Comparison of ENCODE assay signal across 19 cellular contexts in the genomic region with DNA sequence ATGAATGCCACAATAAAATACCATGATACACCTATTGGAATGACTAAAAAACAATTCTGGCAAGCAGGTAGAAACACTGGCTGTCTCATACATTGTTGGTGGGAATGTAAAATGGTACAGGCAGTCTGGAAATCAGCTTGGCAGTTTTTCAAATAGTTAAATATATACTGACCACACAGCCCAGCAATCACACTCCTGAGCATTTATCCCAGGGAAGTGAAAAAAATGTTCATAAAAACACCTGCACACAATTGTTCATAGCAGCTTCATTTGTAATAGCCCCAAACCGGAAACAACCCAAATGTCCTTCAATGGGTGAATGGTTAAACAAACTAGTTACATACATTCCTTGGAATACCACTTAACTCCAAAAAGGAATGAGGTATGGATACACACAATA.
DNase-seq lines count a peak whose midpoint lies in the region; ATAC-seq, FAIRE-seq and TF ChIP-seq lines count a peak whose summit lies in the region.
"Had no signal": no experiment of that assay in that cellular context is flagged by ENCODE, and none has a peak within 500 bp of the region (broad histone marks: within the 10 kb centered on the region; RNA-seq: fewer than 3 reads in every experiment).

No MANE protein-coding gene starts in this region.

- H3K9me3 Mint-ChIP-seq in stimulated activated memory B cell treated with anti-CD40 and anti-IgM and Interleukin-4, amounts not matched to agents 10 μg/mL and 1 μg/mL and 100 μg/mL, for 72 hours: no peaks in the 10 kb centered on the region
- H3K9me3 Mint-ChIP-seq: CD8-positive, alpha-beta T cell; GM23338 had no signal

- no peaks in the 10 kb centered on the region for H3K27me3 Mint-ChIP-seq in stimulated activated memory B cell treated with anti-CD40 and anti-IgM and Interleukin-4, amounts not matched to agents 10 μg/mL and 1 μg/mL and 100 μg/mL, for 72 hours

- H3K79me2 ChIP-seq in PC-9 (ENCODE audit: low read depth): no peaks in the 10 kb centered on the region

- DNase-seq in PC-9: peak; percentile 29 to 81
- DNase-seq in bronchial epithelial cell (ENCODE audit: low read depth): peak; percentile 30
- peak; percentile 93 for DNase-seq in kidney tubule cell (ENCODE audit: low spot score)
- no peak for DNase-seq in COLO829 (ENCODE audit: low spot score)
- no peak for DNase-seq in esophagus squamous epithelium (lab: John Stamatoyannopoulos, UW)
- DNase-seq: CD8-positive, alpha-beta T cell; DMS79 treated with DMSO at 0.1 percent for 48 hours; KBM-7; MG63; NCI-H1092; NCI-H146; NCI-H2081; NCI-H748 treated with DMSO at 0.1 percent for 48 hours had no signal

- no peaks in the 10 kb centered on the region for H4K20me1 ChIP-seq in PC-9 (ENCODE audit: insufficient read depth)

- H3K9me3 ChIP-seq in PC-9 (ENCODE audit: insufficient read depth, low read depth) (peaks cover 3% of the 10 kb centered on the region; the same call in 1 of the 2 replicates), esophagus squamous epithelium (no peaks in the 10 kb centered on the region)
- H3K9me3 ChIP-seq: MG63 had no signal

- no peak for TF ChIP-seq POLR2A in esophagus squamous epithelium (IDR thresholded peaks at IDR 0.05)

- no peak overlapping the region for H2AFZ ChIP-seq in PC-9
- H2AFZ ChIP-seq: GM23338 had no signal

- CTCF ChIA-PET in PC-9 (lab: Charles Lee): interaction anchor here (0.9 kb wide), 1 partner anchor 19 kb away, joined by 5 read pairs; no protein-coding TSS in a partner anchor

- H3K27ac Mint-ChIP-seq in stimulated activated memory B cell treated with anti-CD40 and anti-IgM and Interleukin-4, amounts not matched to agents 10 μg/mL and 1 μg/mL and 100 μg/mL, for 72 hours: no peak overlapping the region
- H3K27ac Mint-ChIP-seq: CD8-positive, alpha-beta T cell; GM23338 had no signal

- no peak overlapping the region for H3K27ac ChIP-seq in PC-9
- no peak overlapping the region for H3K27ac ChIP-seq in esophagus squamous epithelium

- H3K27me3 ChIP-seq in PC-9 (ENCODE audit: insufficient read depth, low read depth) (no peaks in the 10 kb centered on the region), bronchial epithelial cell (ENCODE audit: control insufficient read depth, insufficient read depth, low read length) (no peaks in the 10 kb centered on the region), esophagus squamous epithelium (no peaks in the 10 kb centered on the region)
- H3K27me3 ChIP-seq: MG63 had no signal

- ATAC-seq in GM21717 (IDR thresholded peaks at IDR 0.05; ENCODE audit: unreplicated experiment): no peak
- no peak for ATAC-seq in stimulated activated memory B cell treated with anti-CD40 and anti-IgM and Interleukin-4, amounts not matched to agents 10 μg/mL and 1 μg/mL and 100 μg/mL, for 72 hours
- ATAC-seq: CD8-positive, alpha-beta T cell; GM12878; GM23338; HCT116 had no signal

- peak; percentile 28 for FAIRE-seq in bronchial epithelial cell (lab: Jason Lieb, UNC)
- FAIRE-seq: G401.6, GM12878 had no signal

- no TSS peak for BruUV-seq in PC-9 (replicated peaks; lab: Mats Ljungman, UMichigan)

- H3K4me3 Mint-ChIP-seq in stimulated activated memory B cell treated with anti-CD40 and anti-IgM and Interleukin-4, amounts not matched to agents 10 μg/mL and 1 μg/mL and 100 μg/mL, for 72 hours: no peak overlapping the region
- H3K4me3 Mint-ChIP-seq: CD8-positive, alpha-beta T cell; GM23338 had no signal

- no peak overlapping the region for H3K4me2 ChIP-seq in PC-9
- H3K4me2 ChIP-seq: GM23338 had no signal

- H3K4me3 ChIP-seq in PC-9: no peak overlapping the region
- no peak overlapping the region for H3K4me3 ChIP-seq in bronchial epithelial cell (ENCODE audit: low read depth, low read length)
- no peak overlapping the region for H3K4me3 ChIP-seq in esophagus squamous epithelium
- H3K4me3 ChIP-seq: GM12878, GM23338, MG63 had no signal

- H3K9me2 ChIP-seq in PC-9 (ENCODE audit: insufficient read depth): no peaks in the 10 kb centered on the region

- H3K36me3 Mint-ChIP-seq in stimulated activated memory B cell treated with anti-CD40 and anti-IgM and Interleukin-4, amounts not matched to agents 10 μg/mL and 1 μg/mL and 100 μg/mL, for 72 hours: no peaks in the 10 kb centered on the region
- H3K36me3 Mint-ChIP-seq: CD8-positive, alpha-beta T cell had no signal

- TF ChIP-seq CTCF in PC-9 (conservative IDR thresholded peaks at IDR 0.05) (no peak), bronchial epithelial cell (IDR thresholded peaks at IDR 0.05; ENCODE audit: insufficient read depth, low read length, severe bottlenecking) (no peak), esophagus squamous epithelium (IDR thresholded peaks at IDR 0.05) (no peak)

- POLR2A ChIA-PET in PC-9 (lab: Charles Lee; ENCODE audit: unreplicated experiment): interaction anchor here (0.6 to 0.7 kb wide), 2 partner anchors 24 kb away, joined by 3 to 5 read pairs; no protein-coding TSS in a partner anchor

- intact Hi-C loops in PC-9 (cut with micrococcal nuclease; ENCODE audit: unreplicated experiment) (no loop called here), esophagus squamous epithelium (cut with DNase I) (no loop called here)

- WGBS in esophagus squamous epithelium, 2 donors: 84 to 92% methylated on average over 1 of the region's 1 CpG

- no peaks in the 10 kb centered on the region for H3K4me1 Mint-ChIP-seq in stimulated activated memory B cell treated with anti-CD40 and anti-IgM and Interleukin-4, amounts not matched to agents 10 μg/mL and 1 μg/mL and 100 μg/mL, for 72 hours
- H3K4me1 Mint-ChIP-seq: GM23338 had no signal

- H3K4me1 ChIP-seq in PC-9 (replicated peaks; ENCODE audit: insufficient read depth) (peaks cover 29% of the 10 kb centered on the region), esophagus squamous epithelium (peaks cover 0 to 29% (median 11%) of the 10 kb centered on the region in 3 donors)

- H3F3A ChIP-seq in PC-9 (ENCODE audit: insufficient read depth, low read depth): peaks cover 14% of the 10 kb centered on the region; the same call in 1 of the 2 replicates

- no peaks in the 10 kb centered on the region for H3K36me3 ChIP-seq in PC-9 (ENCODE audit: low read depth)
- H3K36me3 ChIP-seq in bronchial epithelial cell (ENCODE audit: control insufficient read depth, insufficient read depth, low read length): no peaks in the 10 kb centered on the region
- no peaks in the 10 kb centered on the region for H3K36me3 ChIP-seq in esophagus squamous epithelium
- H3K36me3 ChIP-seq: MG63 had no signal

Comparison
In these comparisons a context has a peak if more than half of its experiments do, and no peak if none do; other contexts are left out.
1. DNase-seq: peak in PC-9 (2 of 2), bronchial epithelial cell (single experiment) and kidney tubule cell (single experiment); none in COLO829 (single experiment) and esophagus squamous epithelium (single experiment).